22 cellular contexts compared by ENCODE assay signal in the genomic region with DNA sequence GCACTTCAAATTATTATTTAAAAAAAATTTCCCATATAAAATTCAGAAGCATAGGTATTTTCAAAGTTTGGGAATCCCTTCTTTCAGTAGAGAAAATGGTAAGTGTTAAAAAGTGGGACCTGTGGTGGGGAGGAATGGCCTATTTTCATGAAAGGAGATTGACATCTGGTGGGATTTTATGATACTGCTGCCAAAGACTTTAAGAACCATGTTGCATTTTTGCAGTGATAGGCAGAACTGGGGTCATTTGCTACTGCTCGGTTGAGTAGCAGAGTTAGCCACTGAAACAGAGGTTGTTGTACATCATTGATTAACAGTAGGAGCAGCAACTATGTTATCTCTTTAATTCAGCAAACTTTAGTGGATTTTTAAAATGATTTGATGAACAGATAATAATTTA. TPM values are rescaled to one million over a fixed set of nuclear protein-coding genes. Genes with fewer than 3 reads are reported as not detected.
DNase-seq lines count a peak whose midpoint lies in the region; ATAC-seq and TF ChIP-seq lines count a peak whose summit lies in the region.
"Had no signal": no experiment of that assay in that cellular context is flagged by ENCODE, and none has a peak within 500 bp of the region (broad histone marks: within the 10 kb centered on the region; RNA-seq: fewer than 3 reads in every experiment).

No MANE protein-coding gene starts in this region.

- TF ChIP-seq CTCF in left ventricle myocardium inferior (IDR thresholded peaks at IDR 0.05; ENCODE audit: borderline replicate concordance) (no peak), foreskin keratinocyte (conservative IDR thresholded peaks at IDR 0.05) (peak; percentile 24)

- no peak for ATAC-seq in Right ventricle myocardium inferior
- no peak for ATAC-seq in foreskin keratinocyte
- ATAC-seq in HG02642 (IDR thresholded peaks at IDR 0.05; ENCODE audit: poor library complexity, unreplicated experiment), result no peak
- ATAC-seq: gastroesophageal sphincter; naive thymus-derived CD8-positive, alpha-beta T cell; stimulated activated naive B cell treated with anti-CD40 and anti-IgM and Interleukin-4, amounts not matched to agents 10 μg/mL and 1 μg/mL and 100 μg/mL, for 72 hours; T-cell had no signal

- H3K9me3 ChIP-seq in left ventricle myocardium inferior (replicated peaks), result no peaks in the 10 kb centered on the region
- H3K9me3 ChIP-seq in adipocyte (ENCODE audit: control insufficient read depth, low read length), result no peaks in the 10 kb centered on the region
- H3K9me3 ChIP-seq: gastroesophageal sphincter, HAP-1, thoracic aorta had no signal

- H3K27ac ChIP-seq in left ventricle myocardium inferior (replicated peaks) (no peak overlapping the region), foreskin keratinocyte (no peak overlapping the region)
- H3K27ac ChIP-seq: gastroesophageal sphincter, HL-60, thoracic aorta had no signal

- H3K4me3 ChIP-seq in left ventricle myocardium inferior (peak overlapping the region; percentile 14), adipocyte (ENCODE audit: low read length) (peak overlapping the region; percentile 31)
- H3K4me3 ChIP-seq: gastroesophageal sphincter, HAP-1, thoracic aorta had no signal

- H3K4me1 ChIP-seq in left ventricle myocardium inferior, result peaks cover 14% of the 10 kb centered on the region
- peaks cover 35% of the 10 kb centered on the region for H3K4me1 ChIP-seq in adipocyte (ENCODE audit: control insufficient read depth, insufficient read depth, low read length)
- H3K4me1 ChIP-seq in foreskin keratinocyte, result no peaks in the 10 kb centered on the region

- no peak for DNase-seq in left ventricle myocardium inferior
- DNase-seq in Right ventricle myocardium inferior (ENCODE audit: missing footprints), result no peak
- no peak for DNase-seq in adipocyte (ENCODE audit: low read depth)
- DNase-seq in foreskin keratinocyte, result no peak
- no peak for DNase-seq in activated CD8-positive, alpha-beta memory T cell treated with anti-CD3 and anti-CD28 coated beads, Interleukin-2, amount 50 U/mL, for 4 hours
- DNase-seq in Kasumi-1 (lab: John Stamatoyannopoulos, UW), result no peak
- no peak for DNase-seq in activated gamma-delta T cell treated with Interleukin-2 at 50 U/mL for 16 hours
- DNase-seq: activated CD4-positive, alpha-beta T cell treated with anti-CD3 and anti-CD28 coated beads for 48 hours; CD4-positive, CD25-positive, alpha-beta regulatory T cell; IMR-90; MV-4-11; naive thymus-derived CD8-positive, alpha-beta T cell; NCI-H1694; NCI-H774; SHP77 treated with DMSO at 0.1 percent for 48 hours; stimulated activated naive B cell treated with anti-CD40 and anti-IgM and Interleukin-4, amounts not matched to agents 10 μg/mL and 1 μg/mL and 100 μg/mL, for 72 hours; T-cell had no signal

- no peak overlapping the region for H3K9ac ChIP-seq in adipocyte (ENCODE audit: low read length)

- intact Hi-C loops in left ventricle myocardium inferior (cut with micrococcal nuclease), result no loop called here
- intact Hi-C loops in Right ventricle myocardium inferior (cut with DNase I), result loop anchor here (10.0 kb wide), 2 partner anchors 102 to 258 kb away; no protein-coding TSS in a partner anchor

- H3K36me3 ChIP-seq in left ventricle myocardium inferior (no peaks in the 10 kb centered on the region), adipocyte (ENCODE audit: control insufficient read depth, insufficient read depth, low read length, severe bottlenecking) (no peaks in the 10 kb centered on the region)
- H3K36me3 ChIP-seq: gastroesophageal sphincter, HAP-1, thoracic aorta had no signal

- H3K27me3 ChIP-seq in left ventricle myocardium inferior (ENCODE audit: low read depth) (peaks cover 61% of the 10 kb centered on the region), adipocyte (replicated peaks; ENCODE audit: control insufficient read depth, insufficient read depth, low read length) (no peaks in the 10 kb centered on the region), foreskin keratinocyte (peaks cover 57% of the 10 kb centered on the region)
- H3K27me3 ChIP-seq: gastroesophageal sphincter had no signal

RNA-seq across cellular contexts. Expression of a gene that starts 4.4 kb away (rescaled TPM):
- total RNA-seq in left ventricle myocardium inferior, result 5.7 TPM
- 8.2 TPM for total RNA-seq in Right ventricle myocardium inferior
- total RNA-seq in foreskin keratinocyte, result 1.2 and 2.0 TPM in 2 replicates
- polyA plus RNA-seq in foreskin keratinocyte, result 0.29 and 0.54 TPM in 2 replicates
- total RNA-seq: naive thymus-derived CD8-positive, alpha-beta T cell had no signal
- polyA plus RNA-seq: CD4-positive, CD25-positive, alpha-beta regulatory T cell; naive thymus-derived CD8-positive, alpha-beta T cell had no signal
